ENCODE assay signal across 27 cellular contexts in genomic region chr3:172312711-172313110, GRCh38.
DNase-seq lines count a peak whose midpoint lies in the region; ATAC-seq and TF ChIP-seq lines count a peak whose summit lies in the region.
"Had no signal": no experiment of that assay in that cellular context is flagged by ENCODE, and none has a peak within 500 bp of the region (broad histone marks: within the 10 kb centered on the region; RNA-seq: fewer than 3 reads in every experiment).

No MANE protein-coding gene starts in this region.

- BruUV-seq in PC-9 (replicated peaks; lab: Mats Ljungman, UMichigan): no TSS peak

- TF ChIP-seq CTCF in GM23338 (conservative IDR thresholded peaks at IDR 0.05; ENCODE audit: low read depth in 2 of 2): no peak
- no peak for TF ChIP-seq CTCF in PC-9 (conservative IDR thresholded peaks at IDR 0.05)
- no peak for TF ChIP-seq CTCF in thoracic aorta (IDR thresholded peaks at IDR 0.05)

- H3K9me3 Mint-ChIP-seq in GM23338: no peaks in the 10 kb centered on the region
- H3K9me3 Mint-ChIP-seq: activated CD4-positive, alpha-beta memory T cell treated with anti-CD3 and anti-CD28 coated beads, Interleukin-2, amount 10 ng/mL, durations not matched to agents 7 days and 5 days had no signal

- peaks cover 49% of the 10 kb centered on the region for H3K36me3 Mint-ChIP-seq in GM23338 (ENCODE audit: low read depth)

- H3K4me2 ChIP-seq in GM23338: no peak overlapping the region
- H3K4me2 ChIP-seq in PC-9: no peak overlapping the region
- H3K4me2 ChIP-seq: hepatocyte had no signal

- no peaks in the 10 kb centered on the region for H3K9me3 ChIP-seq in PC-9 (ENCODE audit: insufficient read depth, low read depth)
- H3K9me3 ChIP-seq in right cardiac atrium (ENCODE audit: control insufficient read depth, low read length): no peaks in the 10 kb centered on the region
- no peaks in the 10 kb centered on the region for H3K9me3 ChIP-seq in thoracic aorta
- H3K9me3 ChIP-seq: MG63, prostate gland had no signal

- H3K27ac ChIP-seq in GM23338 (ENCODE audit: low read depth) (0 out of 2 replicates have a peak overlapping the region, but pooled peaks have one; percentile 5), PC-9 (peak overlapping the region; percentile 86), right cardiac atrium (ENCODE audit: low read length) (peak overlapping the region; percentile 1), thoracic aorta (peak overlapping the region; percentile 14 to 15)
- H3K27ac ChIP-seq: C4-2B, prostate gland had no signal

- in situ Hi-C loops in KBM-7 (cut with MboI; ENCODE audit: low pct_unique_long_range_greater_than_20kb, low sequenced_read_pairs): no loop called here

- H2AFZ ChIP-seq in GM23338: no peak overlapping the region
- H2AFZ ChIP-seq in PC-9: no peak overlapping the region
- H2AFZ ChIP-seq: hepatocyte had no signal

- peaks cover 37% of the 10 kb centered on the region for H3K4me1 Mint-ChIP-seq in GM23338

- peaks cover 23% of the 10 kb centered on the region; the same call in 1 of the 2 replicates for H3K36me3 ChIP-seq in GM23338 (ENCODE audit: insufficient read depth)
- H3K36me3 ChIP-seq in PC-9 (ENCODE audit: low read depth): peaks cover 68% of the 10 kb centered on the region
- peaks cover 20% of the 10 kb centered on the region for H3K36me3 ChIP-seq in thoracic aorta
- H3K36me3 ChIP-seq: prostate gland had no signal

- no peaks in the 10 kb centered on the region for H3K27me3 Mint-ChIP-seq in GM23338 (ENCODE audit: insufficient read depth, low read depth, poor library complexity)
- H3K27me3 Mint-ChIP-seq: activated CD4-positive, alpha-beta memory T cell treated with anti-CD3 and anti-CD28 coated beads, Interleukin-2, amount 10 ng/mL, durations not matched to agents 7 days and 5 days had no signal

- no peak for ATAC-seq in GM23338
- no peak for ATAC-seq in right cardiac atrium
- ATAC-seq in thoracic aorta (ENCODE audit: insufficient number of reproducible peaks, low FRiP score, low read depth): no peak
- ATAC-seq in HG03159 (IDR thresholded peaks at IDR 0.05; ENCODE audit: unreplicated experiment): no peak
- ATAC-seq: stimulated activated naive CD8-positive, alpha-beta T cell treated with anti-CD3 and anti-CD28 coated beads, Interleukin-15, Interleukin-2, amounts not matched to agents 100 U/mL and 50 U/mL, for 24 hours had no signal

- H4K20me1 ChIP-seq in GM23338 (replicated peaks; ENCODE audit: insufficient read depth): peaks cover 3% of the 10 kb centered on the region; the same call in 1 of the 2 replicates
- H4K20me1 ChIP-seq in PC-9 (ENCODE audit: insufficient read depth): no peaks in the 10 kb centered on the region; the same call in 1 of the 2 replicates

- WGBS in right cardiac atrium: 76% methylated on average over 5 of the region's 5 CpGs

- no peak overlapping the region for H3K27ac Mint-ChIP-seq in GM23338
- H3K27ac Mint-ChIP-seq: activated CD4-positive, alpha-beta memory T cell treated with anti-CD3 and anti-CD28 coated beads, Interleukin-2, amount 10 ng/mL, durations not matched to agents 7 days and 5 days had no signal

- H3K9me2 ChIP-seq in GM23338 (ENCODE audit: insufficient read depth): no peaks in the 10 kb centered on the region
- no peaks in the 10 kb centered on the region for H3K9me2 ChIP-seq in PC-9 (ENCODE audit: insufficient read depth)

- peaks cover 20% of the 10 kb centered on the region; the same call in 1 of the 2 replicates for H3K4me1 ChIP-seq in GM23338 (ENCODE audit: insufficient read depth)
- peaks cover 48% of the 10 kb centered on the region for H3K4me1 ChIP-seq in PC-9 (replicated peaks; ENCODE audit: insufficient read depth)
- peaks cover 14% of the 10 kb centered on the region for H3K4me1 ChIP-seq in right cardiac atrium (ENCODE audit: control insufficient read depth, insufficient read depth, low read length)
- H3K4me1 ChIP-seq in thoracic aorta (ENCODE audit: control insufficient read depth in 1 of 2, low read depth in 2 of 2): peaks cover 40 to 81% of the 10 kb centered on the region in 2 donors

- H3K4me3 ChIP-seq in GM23338 (no peak overlapping the region), PC-9 (no peak overlapping the region), right cardiac atrium (ENCODE audit: low read length) (no peak overlapping the region), thoracic aorta (no peak overlapping the region)
- H3K4me3 ChIP-seq: hepatocyte, MG63, prostate gland had no signal

- H3K4me3 Mint-ChIP-seq in GM23338: no peak overlapping the region
- H3K4me3 Mint-ChIP-seq: activated CD4-positive, alpha-beta memory T cell treated with anti-CD3 and anti-CD28 coated beads, Interleukin-2, amount 10 ng/mL, durations not matched to agents 7 days and 5 days had no signal

- H3F3A ChIP-seq in GM23338 (replicated peaks; ENCODE audit: low read depth) (no peaks in the 10 kb centered on the region), PC-9 (ENCODE audit: insufficient read depth, low read depth) (peaks cover 78% of the 10 kb centered on the region)

- H3K79me2 ChIP-seq in GM23338 (replicated peaks; ENCODE audit: insufficient read depth) (no peaks in the 10 kb centered on the region), PC-9 (ENCODE audit: low read depth) (peaks cover 70% of the 10 kb centered on the region)

- no peak for DNase-seq in GM23338 (ENCODE audit: low spot score)
- DNase-seq in PC-9: no peak
- DNase-seq in right cardiac atrium: no peak
- no peak for DNase-seq in thoracic aorta (ENCODE audit: low spot score)
- DNase-seq in KBM-7: no peak
- no peak for DNase-seq in SW 1271 (lab: John Stamatoyannopoulos, UW)
- DNase-seq: activated CD4-positive, alpha-beta memory T cell treated with anti-CD3 and anti-CD28 coated beads, Interleukin-2, amount 10 ng/mL, durations not matched to agents 7 days and 5 days; activated CD4-positive, alpha-beta T cell treated with anti-CD3 and anti-CD28 coated beads for 1 hour; activated CD8-positive, alpha-beta memory T cell treated with anti-CD3 and anti-CD28 coated beads, Interleukin-2, amount 50 U/mL, for 48 hours; activated effector memory CD4-positive, alpha-beta T cell treated with Interleukin-2 at 50 U/mL for 16 hours; DMS79; effector CD8-positive, alpha-beta T cell; erythroblast; GDM1; HCEC 1CT; KG1; mesendoderm; MG63; NCI-H1417 treated with DMSO at 0.1 percent for 48 hours; NCI-H2107; NCI-H446; NCI-H82; stimulated activated naive CD8-positive, alpha-beta T cell treated with anti-CD3 and anti-CD28 coated beads, Interleukin-15, Interleukin-2, amounts not matched to agents 100 U/mL and 50 U/mL, for 24 hours had no signal

- POLR2A ChIA-PET in PC-9 (lab: Charles Lee; ENCODE audit: unreplicated experiment): no interaction called here

- intact Hi-C loops in PC-9 (cut with micrococcal nuclease; ENCODE audit: unreplicated experiment): no loop called here
- intact Hi-C loops in right cardiac atrium (cut with DNase I): no loop called here

- CTCF ChIA-PET in PC-9 (lab: Charles Lee): no interaction called here

- no peaks in the 10 kb centered on the region for H3K27me3 ChIP-seq in GM23338 (ENCODE audit: insufficient read depth)
- no peaks in the 10 kb centered on the region for H3K27me3 ChIP-seq in PC-9 (ENCODE audit: insufficient read depth, low read depth)
- no peaks in the 10 kb centered on the region for H3K27me3 ChIP-seq in right cardiac atrium (ENCODE audit: control insufficient read depth, insufficient read depth)
- no peaks in the 10 kb centered on the region for H3K27me3 ChIP-seq in thoracic aorta (replicated peaks; ENCODE audit: insufficient read depth)
- H3K27me3 ChIP-seq: hepatocyte, MG63 had no signal

TF ChIP-seq in GM23338, 12 proteins besides CTCF, POLR2A, EP300 and RAD21 (continues in another document):
- TF ChIP-seq POLR2AphosphoS5 (IDR thresholded peaks at IDR 0.05; ENCODE audit: low read depth): no peak
- TF ChIP-seq JUNB (IDR thresholded peaks at IDR 0.05; ENCODE audit: unreplicated experiment): no peak
- TF ChIP-seq CREB1 (CRISPR knock-in tag; IDR thresholded peaks at IDR 0.05; ENCODE audit: low read depth): no peak
- TF ChIP-seq STAT1 (IDR thresholded peaks at IDR 0.05; ENCODE audit: unreplicated experiment): no peak

Comparison
In these comparisons a context has a peak if more than half of its experiments do, and no peak if none do; other contexts are left out.
1. H3K27ac ChIP-seq: peak in every context shown above with its lines; median percentile 86 in PC-9; 14 in thoracic aorta; 5 in GM23338; 1 in right cardiac atrium.